In the genomic region with DNA sequence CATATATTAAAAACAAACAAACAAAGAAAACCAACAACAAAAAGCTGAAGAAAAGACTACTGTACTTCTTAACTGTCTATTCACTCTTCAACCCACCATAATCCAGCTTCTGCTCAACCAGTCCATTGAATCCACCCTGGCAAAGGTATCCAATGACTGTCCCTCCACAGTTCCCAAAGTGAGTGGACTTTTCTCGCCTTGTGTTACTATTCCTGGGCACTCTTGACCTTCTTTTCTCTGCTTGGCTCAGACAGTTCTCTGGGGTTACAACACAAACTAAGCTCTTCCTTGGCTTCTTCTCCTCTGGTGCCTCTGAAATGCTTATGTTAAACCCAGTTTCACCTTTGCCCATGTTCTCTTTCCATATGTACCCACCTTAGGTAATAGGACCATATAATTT, we compare ENCODE assay signal across 35 cellular contexts.
"Had no signal": no experiment of that assay in that cellular context is flagged by ENCODE, and none has a peak within 500 bp of the region (broad histone marks: within the 10 kb centered on the region; RNA-seq: fewer than 3 reads in every experiment).

No MANE protein-coding gene starts in this region.

- H3K4me3 ChIP-seq: ascending aorta, cardiac muscle cell had no signal

- H3K27ac Mint-ChIP-seq: activated B cell treated with CpG ODN at 0.5 μM for 24 hours; activated CD4-positive, alpha-beta memory T cell treated with anti-CD3 and anti-CD28 coated beads, Interleukin-2, amount 10 ng/mL, durations not matched to agents 7 days and 5 days; activated CD4-positive, alpha-beta T cell treated with anti-CD3 and anti-CD28 coated beads, Interleukin-2, amount 10 ng/mL, durations not matched to agents 24 days and 14 days; activated CD8-positive, alpha-beta memory T cell treated with anti-CD3 and anti-CD28 coated beads, Interleukin-2, amount 10 ng/mL, durations not matched to agents 7 days and 5 days; activated CD8-positive, alpha-beta T cell treated with anti-CD3 and anti-CD28 coated beads, Interleukin-2, amount 10 ng/mL, durations not matched to agents 7 days and 5 days; activated naive CD4-positive, alpha-beta T cell treated with anti-CD3 and anti-CD28 coated beads, Interleukin-2, amount 10 ng/mL, durations not matched to agents 7 days and 5 days; activated naive CD4-positive, alpha-beta T cell treated with anti-CD3 and anti-CD28 coated beads, Interleukin-2, amount 50 U/mL, for 24 hours; activated naive CD8-positive, alpha-beta T cell; activated naive CD8-positive, alpha-beta T cell treated with anti-CD3 and anti-CD28 coated beads, Interleukin-2, amount 10 ng/mL, durations not matched to agents 7 days and 5 days; activated naive CD8-positive, alpha-beta T cell treated with anti-CD3 and anti-CD28 coated beads, Interleukin-2, amount 50 U/mL, for 24 hours; activated T-cell treated with anti-CD3 and anti-CD28 coated beads, Interleukin-2, amount 50 U/mL, for 24 hours; activated T-helper 2 cell treated with anti-CD3 and anti-CD28 coated beads, Interferon-gamma antibody, Interleukin-2, Interleukin-4, amounts not matched to agents 10 μg/mL and 5 μg/mL and 100 μg/mL, durations not matched to agents 14 hours and 24 hours and 36 hours; T-helper 17 cell had no signal

- FAIRE-seq: bronchial epithelial cell, TTC549 had no signal

- H3K4me3 Mint-ChIP-seq: activated B cell treated with CpG ODN at 0.5 μM for 24 hours; activated CD4-positive, alpha-beta memory T cell treated with anti-CD3 and anti-CD28 coated beads, Interleukin-2, amount 10 ng/mL, durations not matched to agents 7 days and 5 days; activated CD4-positive, alpha-beta T cell treated with anti-CD3 and anti-CD28 coated beads, Interleukin-2, amount 10 ng/mL, durations not matched to agents 24 days and 14 days; activated CD8-positive, alpha-beta memory T cell treated with anti-CD3 and anti-CD28 coated beads, Interleukin-2, amount 10 ng/mL, durations not matched to agents 7 days and 5 days; activated CD8-positive, alpha-beta T cell treated with anti-CD3 and anti-CD28 coated beads, Interleukin-2, amount 10 ng/mL, durations not matched to agents 7 days and 5 days; activated naive CD4-positive, alpha-beta T cell treated with anti-CD3 and anti-CD28 coated beads, Interleukin-2, amount 10 ng/mL, durations not matched to agents 7 days and 5 days; activated naive CD4-positive, alpha-beta T cell treated with anti-CD3 and anti-CD28 coated beads, Interleukin-2, amount 50 U/mL, for 24 hours; activated naive CD8-positive, alpha-beta T cell; activated naive CD8-positive, alpha-beta T cell treated with anti-CD3 and anti-CD28 coated beads, Interleukin-2, amount 10 ng/mL, durations not matched to agents 7 days and 5 days; activated naive CD8-positive, alpha-beta T cell treated with anti-CD3 and anti-CD28 coated beads, Interleukin-2, amount 50 U/mL, for 24 hours; activated T-cell treated with anti-CD3 and anti-CD28 coated beads, Interleukin-2, amount 50 U/mL, for 24 hours; brain; T-cell; T-helper 17 cell had no signal

- H3K27me3 ChIP-seq: ascending aorta, cardiac muscle cell had no signal

- H3K9me3 Mint-ChIP-seq: activated B cell treated with CpG ODN at 0.5 μM for 24 hours; activated CD4-positive, alpha-beta memory T cell treated with anti-CD3 and anti-CD28 coated beads, Interleukin-2, amount 10 ng/mL, durations not matched to agents 7 days and 5 days; activated CD4-positive, alpha-beta T cell treated with anti-CD3 and anti-CD28 coated beads, Interleukin-2, amount 10 ng/mL, durations not matched to agents 24 days and 14 days; activated naive CD4-positive, alpha-beta T cell treated with anti-CD3 and anti-CD28 coated beads, Interleukin-2, amount 10 ng/mL, durations not matched to agents 7 days and 5 days; activated naive CD4-positive, alpha-beta T cell treated with anti-CD3 and anti-CD28 coated beads, Interleukin-2, amount 50 U/mL, for 24 hours; activated naive CD8-positive, alpha-beta T cell treated with anti-CD3 and anti-CD28 coated beads, Interleukin-2, amount 10 ng/mL, durations not matched to agents 7 days and 5 days; activated naive CD8-positive, alpha-beta T cell treated with anti-CD3 and anti-CD28 coated beads, Interleukin-2, amount 50 U/mL, for 24 hours; activated T-cell treated with anti-CD3 and anti-CD28 coated beads, Interleukin-2, amount 50 U/mL, for 24 hours; activated T-helper 2 cell treated with anti-CD3 and anti-CD28 coated beads, Interferon-gamma antibody, Interleukin-2, Interleukin-4, amounts not matched to agents 10 μg/mL and 5 μg/mL and 100 μg/mL, durations not matched to agents 14 hours and 24 hours and 36 hours; brain; T-cell had no signal

- DNase-seq: activated B cell treated with CpG ODN at 0.5 μM for 24 hours; activated CD4-positive, alpha-beta memory T cell treated with anti-CD3 and anti-CD28 coated beads, Interleukin-2, amount 10 ng/mL, durations not matched to agents 7 days and 5 days; activated CD4-positive, alpha-beta T cell treated with anti-CD3 and anti-CD28 coated beads for 4 hours; activated CD4-positive, alpha-beta T cell treated with anti-CD3 and anti-CD28 coated beads, Interleukin-2, amount 10 ng/mL, durations not matched to agents 24 days and 14 days; activated CD4-positive, alpha-beta T cell treated with anti-CD3 and anti-CD28 coated beads, Interleukin-2, amount 50 U/mL, for 1 hour; activated CD4-positive, alpha-beta T cell treated with anti-CD3 and anti-CD28 coated beads, Interleukin-2, amount 50 U/mL, for 4 hours; activated CD4-positive, CD25-positive, alpha-beta regulatory T cell treated with anti-CD3 and anti-CD28 coated beads, Interleukin-2, amount 50 U/mL, for 72 hours; activated CD8-positive, alpha-beta memory T cell treated with anti-CD3 and anti-CD28 coated beads for 24 hours; activated CD8-positive, alpha-beta memory T cell treated with anti-CD3 and anti-CD28 coated beads, Interleukin-2, amount 10 ng/mL, durations not matched to agents 7 days and 5 days; activated CD8-positive, alpha-beta memory T cell treated with anti-CD3 and anti-CD28 coated beads, Interleukin-2, amount 50 U/mL, for 48 hours; activated CD8-positive, alpha-beta T cell treated with anti-CD3 and anti-CD28 coated beads, Interleukin-2, amount 10 ng/mL, durations not matched to agents 7 days and 5 days; activated effector memory CD4-positive, alpha-beta T cell treated with Interleukin-2 at 50 U/mL for 16 hours; activated gamma-delta T cell; activated naive CD4-positive, alpha-beta T cell treated with anti-CD3 and anti-CD28 coated beads, Interleukin-2, amount 10 ng/mL, durations not matched to agents 7 days and 5 days; activated naive CD4-positive, alpha-beta T cell treated with Interleukin-2 at 50 U/mL for 16 hours; activated naive CD8-positive, alpha-beta T cell treated with anti-CD3 and anti-CD28 coated beads, Interleukin-2, amount 10 ng/mL, durations not matched to agents 7 days and 5 days; activated naive CD8-positive, alpha-beta T cell treated with anti-CD3 and anti-CD28 coated beads, Interleukin-2, amount 50 U/mL, for 24 hours; activated T-cell treated with anti-CD3 and anti-CD28 coated beads, Interleukin-2, amount 50 U/mL, for 24 hours; activated T-cell treated with anti-CD3 and anti-CD28 coated beads, Interleukin-2, amount 50 U/mL, for 48 hours; amygdala; anterior cingulate cortex; central memory CD4-positive, alpha-beta T cell; cerebellar nuclear complex; T-cell; T-helper 17 cell; T-helper 9 cell had no signal

- H3K9me3 ChIP-seq: ascending aorta had no signal

- ATAC-seq: activated CD8-positive, alpha-beta memory T cell treated with anti-CD3 and anti-CD28 coated beads, Interleukin-2, amount 10 ng/mL, durations not matched to agents 7 days and 5 days; activated CD8-positive, alpha-beta T cell treated with anti-CD3 and anti-CD28 coated beads, Interleukin-2, amount 10 ng/mL, durations not matched to agents 7 days and 5 days; activated naive CD8-positive, alpha-beta T cell treated with anti-CD3 and anti-CD28 coated beads, Interleukin-2, amount 50 U/mL, for 24 hours; T-cell; T-helper 17 cell had no signal

- H3K36me3 Mint-ChIP-seq: activated naive CD4-positive, alpha-beta T cell treated with anti-CD3 and anti-CD28 coated beads, Interleukin-2, amount 50 U/mL, for 24 hours; activated naive CD8-positive, alpha-beta T cell treated with anti-CD3 and anti-CD28 coated beads, Interleukin-2, amount 10 ng/mL, durations not matched to agents 7 days and 5 days; brain had no signal

- H3K27ac ChIP-seq: ascending aorta, cardiac muscle cell, VCaP had no signal

- H3K27me3 Mint-ChIP-seq: activated B cell treated with CpG ODN at 0.5 μM for 24 hours; activated CD4-positive, alpha-beta memory T cell treated with anti-CD3 and anti-CD28 coated beads, Interleukin-2, amount 10 ng/mL, durations not matched to agents 7 days and 5 days; activated CD4-positive, alpha-beta T cell treated with anti-CD3 and anti-CD28 coated beads, Interleukin-2, amount 10 ng/mL, durations not matched to agents 24 days and 14 days; activated CD8-positive, alpha-beta memory T cell treated with anti-CD3 and anti-CD28 coated beads, Interleukin-2, amount 10 ng/mL, durations not matched to agents 7 days and 5 days; activated naive CD4-positive, alpha-beta T cell treated with anti-CD3 and anti-CD28 coated beads, Interleukin-2, amount 10 ng/mL, durations not matched to agents 7 days and 5 days; activated naive CD4-positive, alpha-beta T cell treated with anti-CD3 and anti-CD28 coated beads, Interleukin-2, amount 50 U/mL, for 24 hours; activated naive CD8-positive, alpha-beta T cell; activated naive CD8-positive, alpha-beta T cell treated with anti-CD3 and anti-CD28 coated beads, Interleukin-2, amount 10 ng/mL, durations not matched to agents 7 days and 5 days; activated naive CD8-positive, alpha-beta T cell treated with anti-CD3 and anti-CD28 coated beads, Interleukin-2, amount 50 U/mL, for 24 hours; activated T-cell treated with anti-CD3 and anti-CD28 coated beads, Interleukin-2, amount 50 U/mL, for 24 hours; brain; T-cell; T-helper 17 cell had no signal
